In the genomic region with DNA sequence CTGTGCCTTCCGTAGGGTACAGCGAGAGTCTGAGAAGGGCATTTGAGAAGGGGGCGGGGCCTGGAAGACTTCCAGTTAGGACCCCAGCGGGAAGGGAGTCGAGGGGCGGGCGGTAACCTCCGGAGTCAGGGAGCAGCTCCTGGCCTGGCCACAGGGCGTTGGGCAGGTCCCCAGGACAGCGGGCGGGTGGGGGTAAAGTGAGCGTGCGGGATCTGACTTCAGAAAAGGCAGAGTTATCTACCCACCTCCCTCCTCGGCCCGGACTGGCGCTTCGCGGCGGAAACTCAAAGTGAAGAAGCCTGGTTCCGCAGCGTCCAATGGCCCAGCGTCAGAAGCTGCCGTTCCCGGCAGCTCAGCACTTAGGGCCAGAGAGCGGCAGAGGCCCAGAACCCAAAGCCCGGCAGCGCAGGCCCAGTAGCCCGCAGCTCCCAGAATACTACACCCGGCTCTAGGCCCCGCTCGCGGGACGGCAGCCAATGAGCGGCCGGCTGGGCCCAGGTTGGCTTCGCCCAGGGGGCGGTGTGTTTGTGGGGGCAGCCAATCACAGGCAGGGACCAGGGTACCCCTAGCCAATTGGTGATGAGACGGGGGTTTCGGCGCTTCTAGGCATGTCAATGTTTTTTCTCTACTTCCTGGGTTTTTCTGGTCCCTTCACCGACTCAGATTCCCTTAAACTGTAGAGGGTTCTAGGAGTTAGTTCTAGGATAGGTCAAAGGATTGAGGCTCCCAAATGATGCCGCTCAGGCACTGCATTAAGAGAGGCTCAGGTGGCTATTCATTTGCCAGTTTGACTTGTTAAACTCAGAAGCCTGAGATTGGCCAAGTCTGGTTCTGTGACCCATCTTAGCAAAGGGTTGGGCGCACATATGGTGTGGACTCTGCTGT, we compare ENCODE assay signal across 8 cellular contexts. TPM values are rescaled to one million over a fixed set of nuclear protein-coding genes. Genes with fewer than 3 reads are reported as not detected.
DNase-seq lines count a peak whose midpoint lies in the region; ATAC-seq and TF ChIP-seq lines count a peak whose summit lies in the region.

A gene with protein sequence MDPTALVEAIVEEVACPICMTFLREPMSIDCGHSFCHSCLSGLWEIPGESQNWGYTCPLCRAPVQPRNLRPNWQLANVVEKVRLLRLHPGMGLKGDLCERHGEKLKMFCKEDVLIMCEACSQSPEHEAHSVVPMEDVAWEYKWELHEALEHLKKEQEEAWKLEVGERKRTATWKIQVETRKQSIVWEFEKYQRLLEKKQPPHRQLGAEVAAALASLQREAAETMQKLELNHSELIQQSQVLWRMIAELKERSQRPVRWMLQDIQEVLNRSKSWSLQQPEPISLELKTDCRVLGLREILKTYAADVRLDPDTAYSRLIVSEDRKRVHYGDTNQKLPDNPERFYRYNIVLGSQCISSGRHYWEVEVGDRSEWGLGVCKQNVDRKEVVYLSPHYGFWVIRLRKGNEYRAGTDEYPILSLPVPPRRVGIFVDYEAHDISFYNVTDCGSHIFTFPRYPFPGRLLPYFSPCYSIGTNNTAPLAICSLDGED (minus strand): TSS at position 450 of the 885 bp plus-strand sequence. CDS start 2,727 bp downstream, outside the sequence.

- ATAC-seq in gastroesophageal sphincter, result peak; percentile 100

- DNase-seq in G401 (ENCODE audit: low spot score) (peak; percentile 98), H7 (peak; percentile 97), M059J (ENCODE audit: low read depth) (peak; percentile 97), SK-N-MC (ENCODE audit: low read depth, low spot score) (peak; percentile 66), nucleus accumbens (lab: John Stamatoyannopoulos, UW) (peak; percentile 46 to 98 (median 94))
- DNase-seq in activated naive CD4-positive, alpha-beta T cell treated with anti-CD3 and anti-CD28 coated beads, Interleukin-2, amount 50 U/mL, for 16 hours, result peak; percentile 96

- peak in 3 of 4 experiments; percentile 20 to 23 (median 21) for TF ChIP-seq CTCF in gastroesophageal sphincter (IDR thresholded peaks at IDR 0.05)

- no peaks in the 10 kb centered on the region for H3K9me3 ChIP-seq in SK-N-MC (ENCODE audit: low read depth, low read length)
- no peaks in the 10 kb centered on the region for H3K9me3 ChIP-seq in gastroesophageal sphincter

- in situ Hi-C loops in G401 (cut with HindIII; ENCODE audit: low sequenced_read_pairs), result no loop called here

- WGBS in gastroesophageal sphincter (ENCODE audit: low coverage in 1 of 2), 2 donors, result 0 to 50% methylated on average over 2 to 15 of the region's 43 CpGs

- peak within 1 kb of the TSS; percentile 93 for H3K9ac ChIP-seq in SK-N-MC (ENCODE audit: insufficient read length)

- H3K27me3 ChIP-seq in H7 (ENCODE audit: control insufficient read depth, insufficient read depth, low read length) (no peaks in the 10 kb centered on the region), gastroesophageal sphincter (no peaks in the 10 kb centered on the region)

- H3K4me1 ChIP-seq in gastroesophageal sphincter, result peaks cover 0 to 24% (median 8%) of the 10 kb centered on the region in 3 donors

- TF ChIP-seq EP300 in gastroesophageal sphincter (IDR thresholded peaks at IDR 0.05), result no peak

- H3K4me3 ChIP-seq in H7 (ENCODE audit: insufficient read depth, low read depth, low read length) (peak within 1 kb of the TSS; percentile 71), SK-N-MC (peak within 1 kb of the TSS; percentile 93), gastroesophageal sphincter (peak within 1 kb of the TSS; percentile 61)

- H3K27ac ChIP-seq in SK-N-MC (peak within 1 kb of the TSS; percentile 65; the same call in 1 of the 2 replicates), gastroesophageal sphincter (peak within 1 kb of the TSS; percentile 81 to 95 (median 90)), temporal lobe (ENCODE audit: low read depth, low read length) (peak within 1 kb of the TSS; percentile 34)

- H3K36me3 ChIP-seq in H7 (replicated peaks; ENCODE audit: control insufficient read depth, insufficient read depth, low read length), result no peaks in the 10 kb centered on the region
- H3K36me3 ChIP-seq in SK-N-MC (ENCODE audit: insufficient read depth, low read length), result no peaks in the 10 kb centered on the region
- H3K36me3 ChIP-seq in gastroesophageal sphincter, result peaks cover 0 to 25% of the 10 kb centered on the region in 2 donors

- TF ChIP-seq POLR2A in gastroesophageal sphincter (IDR thresholded peaks at IDR 0.05), result peak; percentile 63 to 65

RNA-seq across cellular contexts. Expression of the gene that starts here (rescaled TPM):
- total RNA-seq in G401 (2014; rRNA removed; shearing (Covaris generic)), result 9.2 and 33.6 TPM in 2 replicates
- 6.3 and 7.3 TPM in 2 replicates for total RNA-seq in H7 (2014; rRNA removed; shearing (Covaris generic))
- 15.3 and 16.3 TPM in 2 replicates for total RNA-seq in M059J (2014; rRNA removed; shearing (Covaris generic))
- total RNA-seq in gastroesophageal sphincter (10 to 100 TPM; 12.0 to 17.3 (median 14.0) TPM), temporal lobe (6.9 TPM)

Comparison
In these comparisons a context has a peak if more than half of its experiments do, and no peak if none do; other contexts are left out.
1. Peak in every context shown above with its lines: DNase-seq, ATAC-seq, H3K4me3 ChIP-seq and H3K27ac ChIP-seq.
2. H3K27ac ChIP-seq: peak in every context shown above with its lines; median percentile 90 in gastroesophageal sphincter; 65 in SK-N-MC; 34 in temporal lobe.